Comparison of ENCODE assay signal across 17 cellular contexts in genomic region chr9:117523531-117524153, GRCh38.
"Had no signal": no experiment of that assay in that cellular context is flagged by ENCODE, and none has a peak within 500 bp of the region (broad histone marks: within the 10 kb centered on the region; RNA-seq: fewer than 3 reads in every experiment).

No MANE protein-coding gene starts in this region.

- DNase-seq: activated CD4-positive, alpha-beta T cell treated with anti-CD3 and anti-CD28 coated beads, Interleukin-2, amount 50 U/mL, for 48 hours; activated gamma-delta T cell treated with Interleukin-2 at 50 U/mL for 16 hours; activated T-cell treated with anti-CD3 and anti-CD28 coated beads for 4 hours; adrenal gland; effector memory CD4-positive, alpha-beta T cell; esophagus squamous epithelium; pancreas; sigmoid colon; spleen; stimulated activated CD4-positive, alpha-beta T cell treated with anti-CD3 and anti-CD28 coated beads, Interleukin-4, amount 100 ng/mL, for 4 hours; stimulated activated naive B cell treated with anti-CD40 and anti-IgM and Interleukin-4, amounts not matched to agents 10 μg/mL and 1 μg/mL and 100 μg/mL, for 72 hours; upper lobe of right lung; WERI-Rb-1 had no signal

- FAIRE-seq: pancreas had no signal

- H3K4me1 ChIP-seq: adrenal gland, esophagus squamous epithelium, pancreas, sigmoid colon, spleen, upper lobe of right lung had no signal

- H3K4me3 ChIP-seq: adrenal gland, esophagus squamous epithelium, lung, pancreas, sigmoid colon, spleen, upper lobe of right lung had no signal

- H3K27ac ChIP-seq: adrenal gland, esophagus squamous epithelium, neutrophil, pancreas, sigmoid colon, spleen, upper lobe of right lung, WERI-Rb-1 had no signal

- H3K36me3 ChIP-seq: adrenal gland, esophagus squamous epithelium, neutrophil, pancreas, sigmoid colon, spleen, upper lobe of right lung, WERI-Rb-1 had no signal

- ATAC-seq: activated naive CD4-positive, alpha-beta T cell treated with anti-CD3 and anti-CD28 coated beads, Interleukin-2, amount 50 U/mL, for 72 hours; natural killer cell treated with Interleukin-12 subunit alpha and Interleukin-12 subunit beta and Interleukin-15 and Interleukin-18, amount 100 ng/mL, for 72 hours; pancreas; stimulated activated naive B cell treated with anti-CD40 and anti-IgM and Interleukin-4, amounts not matched to agents 10 μg/mL and 1 μg/mL and 100 μg/mL, for 72 hours; upper lobe of right lung had no signal

- H3K9me3 ChIP-seq: adrenal gland, esophagus squamous epithelium, neutrophil, pancreas, upper lobe of right lung had no signal

- H3K27me3 ChIP-seq: adrenal gland, esophagus squamous epithelium, neutrophil, pancreas, sigmoid colon, spleen, upper lobe of right lung had no signal
